In the genomic region with DNA sequence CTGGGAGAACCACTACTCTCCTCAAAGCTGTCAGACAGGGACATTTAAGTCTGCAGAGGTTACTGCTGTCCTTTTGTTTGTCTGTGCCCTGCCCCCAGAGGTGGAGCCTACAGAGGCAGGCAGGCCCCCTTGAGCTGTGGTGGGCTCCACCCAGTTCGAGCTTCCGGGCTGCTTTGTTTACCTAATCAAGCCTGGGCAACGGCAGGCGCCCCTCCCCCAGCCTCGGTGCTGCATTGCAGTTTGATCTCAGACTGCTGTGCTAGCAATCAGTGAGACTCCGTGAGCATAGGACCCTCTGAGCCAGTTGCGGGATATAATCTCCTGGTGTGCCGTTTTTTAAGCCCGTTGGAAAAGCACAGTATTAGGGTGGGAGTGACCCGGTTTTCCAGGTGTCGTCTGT, we compare ENCODE assay signal across 8 cellular contexts.
DNase-seq lines count a peak whose midpoint lies in the region; ATAC-seq and TF ChIP-seq lines count a peak whose summit lies in the region.
"Not testable (repeated sequence)": the region's sequence is repeated elsewhere in the genome, so short reads cannot be mapped to it uniquely, and the experiment has no call there.

No MANE protein-coding gene starts in this region.

- peak in 4 of 7 experiments; percentile 19 to 53 (median 42) for DNase-seq in CD8-positive, alpha-beta T cell
- DNase-seq in HT-29 (ENCODE audit: low spot score): peak; percentile 88
- peak; percentile 17 for DNase-seq in NCI-H2029 (lab: John Stamatoyannopoulos, UW)
- DNase-seq in OCI-M1 (lab: John Stamatoyannopoulos, UW): peak; percentile 39
- DNase-seq in T-helper 9 cell: peak; percentile 6
- peak; percentile 26 for DNase-seq in activated naive CD4-positive, alpha-beta T cell treated with anti-CD3 and anti-CD28 coated beads, Interleukin-2, amount 10 ng/mL, durations not matched to agents 7 days and 5 days
- DNase-seq in immature natural killer cell: peak; percentile 35 to 64 (median 41)
- DNase-seq in ureter (ENCODE audit: low spot score): peak; percentile 74

- H3K27me3 ChIP-seq in CD8-positive, alpha-beta T cell (ENCODE audit: insufficient read depth, low read length): not testable (repeated sequence)

- peaks cover 32% of the 10 kb centered on the region for H3K4me1 Mint-ChIP-seq in CD8-positive, alpha-beta T cell (ENCODE audit: low read depth)
- peaks cover 15% of the 10 kb centered on the region for H3K4me1 Mint-ChIP-seq in activated naive CD4-positive, alpha-beta T cell treated with anti-CD3 and anti-CD28 coated beads, Interleukin-2, amount 10 ng/mL, durations not matched to agents 7 days and 5 days
- H3K4me1 Mint-ChIP-seq in immature natural killer cell: peaks cover 34 to 36% of the 10 kb centered on the region in 2 donors

- not testable (repeated sequence) for H3K27ac ChIP-seq in CD8-positive, alpha-beta T cell (ENCODE audit: low read depth, low read length)

- not testable (repeated sequence) for H3K27ac Mint-ChIP-seq in CD8-positive, alpha-beta T cell; activated naive CD4-positive, alpha-beta T cell treated with anti-CD3 and anti-CD28 coated beads, Interleukin-2, amount 10 ng/mL, durations not matched to agents 7 days and 5 days
- H3K27ac Mint-ChIP-seq in immature natural killer cell: peak overlapping the region in 4 of 6 donors; percentile 45 to 70 (median 50)

- POLR2A ChIA-PET in CD8-positive, alpha-beta T cell (lab: Charles Lee): not testable (repeated sequence)

- H3K4me1 ChIP-seq in CD8-positive, alpha-beta T cell (ENCODE audit: insufficient read depth, low read length): peaks cover 14% of the 10 kb centered on the region

- not testable (repeated sequence) for TF ChIP-seq CTCF in CD8-positive, alpha-beta T cell (IDR thresholded peaks at IDR 0.05)

- not testable (repeated sequence) for H3K9me3 Mint-ChIP-seq in CD8-positive, alpha-beta T cell; activated naive CD4-positive, alpha-beta T cell treated with anti-CD3 and anti-CD28 coated beads, Interleukin-2, amount 10 ng/mL, durations not matched to agents 7 days and 5 days; immature natural killer cell

- H3K36me3 Mint-ChIP-seq in CD8-positive, alpha-beta T cell; activated naive CD4-positive, alpha-beta T cell treated with anti-CD3 and anti-CD28 coated beads, Interleukin-2, amount 10 ng/mL, durations not matched to agents 7 days and 5 days: not testable (repeated sequence)
- peaks cover 0 to 24% (median 18%) of the 10 kb centered on the region in 3 donors for H3K36me3 Mint-ChIP-seq in immature natural killer cell

- not testable (repeated sequence) for ATAC-seq in CD8-positive, alpha-beta T cell

- not testable (repeated sequence) for H3K27me3 Mint-ChIP-seq in CD8-positive, alpha-beta T cell (ENCODE audit: low read depth); activated naive CD4-positive, alpha-beta T cell treated with anti-CD3 and anti-CD28 coated beads, Interleukin-2, amount 10 ng/mL, durations not matched to agents 7 days and 5 days; immature natural killer cell (ENCODE audit: low read depth in 3 of 3)

- H3K9me3 ChIP-seq in CD8-positive, alpha-beta T cell (ENCODE audit: low read length): not testable (repeated sequence)

- H3K4me3 Mint-ChIP-seq in CD8-positive, alpha-beta T cell; activated naive CD4-positive, alpha-beta T cell treated with anti-CD3 and anti-CD28 coated beads, Interleukin-2, amount 10 ng/mL, durations not matched to agents 7 days and 5 days: not testable (repeated sequence)
- H3K4me3 Mint-ChIP-seq in immature natural killer cell: peak overlapping the region in 1 of 5 donors; percentile 47

- H3K36me3 ChIP-seq in CD8-positive, alpha-beta T cell (ENCODE audit: insufficient read depth, low read length): not testable (repeated sequence)

- CTCF ChIA-PET in CD8-positive, alpha-beta T cell (lab: Charles Lee): interaction anchor here (1.7 kb wide), 1 partner anchor 36 kb away, joined by 3 read pairs; no protein-coding TSS in a partner anchor
- CTCF ChIA-PET in activated naive CD4-positive, alpha-beta T cell treated with anti-CD3 and anti-CD28 coated beads, Interleukin-2, amount 10 ng/mL, durations not matched to agents 7 days and 5 days (lab: Charles Lee): not testable (repeated sequence)

- intact Hi-C loops in CD8-positive, alpha-beta T cell (cut with DNase I, micrococcal nuclease): not testable (repeated sequence)

- H3K4me3 ChIP-seq in CD8-positive, alpha-beta T cell (ENCODE audit: low read depth, low read length): not testable (repeated sequence)

Comparison
In these comparisons a context has a peak if more than half of its experiments do, and no peak if none do; other contexts are left out.
1. DNase-seq: peak in every context shown above with its lines; median percentile 88 in HT-29; 74 in ureter; 42 in CD8-positive, alpha-beta T cell; 41 in immature natural killer cell; 39 in OCI-M1; 26 in activated naive CD4-positive, alpha-beta T cell treated with anti-CD3 and anti-CD28 coated beads, Interleukin-2, amount 10 ng/mL, durations not matched to agents 7 days and 5 days; 17 in NCI-H2029; 6 in T-helper 9 cell.